In the genomic region with DNA sequence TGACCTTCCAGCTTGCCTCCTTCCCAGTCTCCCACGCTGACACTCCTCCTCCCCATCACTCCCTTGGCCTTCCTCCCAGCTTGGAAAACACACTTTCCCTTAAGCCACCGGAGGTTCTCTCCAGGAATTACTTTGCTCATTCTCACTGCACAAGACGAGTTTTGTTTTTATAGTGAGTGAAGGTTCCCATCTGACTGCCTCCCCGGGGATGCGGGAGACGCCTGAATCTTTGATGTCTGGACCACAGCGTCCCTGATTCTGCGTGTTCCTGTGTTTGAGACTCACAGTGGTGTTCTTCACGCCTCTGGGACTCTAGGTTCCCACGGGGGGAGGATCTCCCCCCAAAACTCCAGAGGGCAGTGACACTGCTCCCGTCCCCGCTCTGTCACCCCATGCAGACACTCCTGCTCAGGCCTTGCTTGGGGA, we compare ENCODE assay signal across 13 cellular contexts. TPM values are rescaled to one million over a fixed set of nuclear protein-coding genes. Genes with fewer than 3 reads are reported as not detected.
DNase-seq lines count a peak whose midpoint lies in the region; ATAC-seq, FAIRE-seq and TF ChIP-seq lines count a peak whose summit lies in the region.
"Had no signal": no experiment of that assay in that cellular context is flagged by ENCODE, and none has a peak within 500 bp of the region (broad histone marks: within the 10 kb centered on the region; RNA-seq: fewer than 3 reads in every experiment).

No MANE protein-coding gene starts in this region.

- H3K27me3 ChIP-seq in GM12878 (replicated peaks in 1 of 2; ENCODE audit: control insufficient read depth in 2 of 2, insufficient read depth in 2 of 2, low read length in 1 of 2) (no peaks in the 10 kb centered on the region), right cardiac atrium (ENCODE audit: control insufficient read depth, insufficient read depth) (no peaks in the 10 kb centered on the region)

- no peaks in the 10 kb centered on the region for H4K20me1 ChIP-seq in GM12878 (ENCODE audit: control insufficient read depth, insufficient read depth)

- TF ChIP-seq RAD21 in GM12878 (IDR thresholded peaks at IDR 0.05; ENCODE audit: insufficient read depth, low read depth, low read length) = no peak

- SMC1A ChIA-PET in GM12878 (lab: Charles Lee; ENCODE audit: uncharacterized antibody, unreplicated experiment) = interaction anchor here (0.8 to 2.2 kb wide), 5 partner anchors 8 to 103 kb away, joined by 3 to 12 read pairs (median 6); no protein-coding TSS in a partner anchor

- H3K36me3 ChIP-seq in GM12878 (ENCODE audit: control insufficient read depth in 2 of 2, insufficient read depth in 2 of 2, low read length in 1 of 2) = no peaks in the 10 kb centered on the region
- H3K36me3 ChIP-seq: thoracic aorta had no signal

- no peak for TF ChIP-seq CTCF in GM12878 (IDR thresholded peaks at IDR 0.05 in 2 of 3, conservative IDR thresholded peaks at IDR 0.05 in 1 of 3; ENCODE audit: control insufficient read depth in 2 of 3, extremely low read depth in 1 of 3, insufficient read depth in 1 of 3, low read depth in 3 of 3, low read length in 3 of 3)

- DNase-seq in Daoy (ENCODE audit: low read depth) (peak; percentile 44), GM12878 (ENCODE audit: low read depth, low spot score) (no peak), right cardiac atrium (peak; percentile 76 to 80 (median 78)), sciatic nerve (ENCODE audit: low spot score) (peak; percentile 65), epidermal melanocyte (ENCODE audit: insufficient read length, low spot score) (no peak)
- DNase-seq: NCI-H2227 treated with DMSO at 0.1 percent for 48 hours; stimulated activated CD4-positive, alpha-beta T cell treated with anti-CD3 and anti-CD28 coated beads, Interleukin-1b, Interleukin-23, amount 100 ng/mL, for 48 hours had no signal

- H3K9me3 ChIP-seq in GM12878 (replicated peaks; ENCODE audit: control insufficient read depth, insufficient read depth, low read length) = no peaks in the 10 kb centered on the region
- H3K9me3 ChIP-seq in right cardiac atrium (ENCODE audit: control insufficient read depth, low read length) = no peaks in the 10 kb centered on the region
- H3K9me3 ChIP-seq: thoracic aorta had no signal

- H3K4me3 ChIP-seq in GM12878 (no peak overlapping the region), right cardiac atrium (ENCODE audit: low read length) (no peak overlapping the region)
- H3K4me3 ChIP-seq: thoracic aorta had no signal

- no peak overlapping the region for H3K9ac ChIP-seq in GM12878 (ENCODE audit: control insufficient read depth, insufficient read depth, low read length)

- TF ChIP-seq EP300 in GM12878 (IDR thresholded peaks at IDR 0.05; ENCODE audit: borderline replicate concordance in 1 of 2, control insufficient read depth in 1 of 2, low read depth in 2 of 2, low read length in 2 of 2) = no peak

- BruUV-seq in GM12878 (replicated peaks; lab: Mats Ljungman, UMichigan) = no TSS peak

- H3K27ac ChIP-seq in GM12878 (ENCODE audit: control insufficient read depth, insufficient read depth) = peak overlapping the region; percentile 8; the same call in 1 of the 2 replicates
- peak overlapping the region; percentile 6 for H3K27ac ChIP-seq in right cardiac atrium (ENCODE audit: low read length)
- H3K27ac ChIP-seq: thoracic aorta, VCaP had no signal

- TF ChIP-seq POLR2A in GM12878 (IDR thresholded peaks at IDR 0.05; ENCODE audit: low read depth, low read length) = no peak

- in situ Hi-C loops in GM12878 (cut with MboI) = loop anchor here (10.0 to 25.0 kb wide), 2 partner anchors 61 to 1864 kb away; partner anchors contain the start of gene TTYH2

- no peak overlapping the region for H3K4me2 ChIP-seq in GM12878 (ENCODE audit: control insufficient read depth, insufficient read depth)

- no peak for ATAC-seq in GM12878
- peak; percentile 74 to 76 for ATAC-seq in right cardiac atrium
- peak; percentile 83 for ATAC-seq in sciatic nerve
- ATAC-seq in GM21529 (IDR thresholded peaks at IDR 0.05; ENCODE audit: unreplicated experiment) = no peak
- ATAC-seq in GM19324 (IDR thresholded peaks at IDR 0.05; ENCODE audit: low FRiP score, unreplicated experiment) = no peak
- ATAC-seq in HG03354 (IDR thresholded peaks at IDR 0.05; ENCODE audit: poor library complexity, severe bottlenecking, unreplicated experiment) = no peak

- RAD21 ChIA-PET in GM12878 (lab: Charles Lee; ENCODE audit: unreplicated experiment) = interaction anchor here (1.0 to 2.1 kb wide), 3 partner anchors 9 to 19 kb away, joined by 3 to 11 read pairs (median 6); no protein-coding TSS in a partner anchor

- CTCF ChIA-PET in GM12878 (lab: Yijun Ruan, JAX) = interaction anchor here (1.4 to 3.0 kb wide), 4 partner anchors 9 to 92 kb away, joined by 4 to 26 read pairs (median 12); partner anchors contain the start of gene GPR142

- WGBS in GM12878 (ENCODE audit: insufficient coverage, insufficient replicate concordance, low lambda C conversion rate, missing lambda C conversion rate) = 51% methylated on average over 12 of the region's 12 CpGs
- WGBS in right cardiac atrium = 33% methylated on average over 12 of the region's 12 CpGs

- peaks cover 32% of the 10 kb centered on the region for H3K4me1 ChIP-seq in GM12878 (ENCODE audit: control insufficient read depth, insufficient read depth, low read length)
- H3K4me1 ChIP-seq in right cardiac atrium (ENCODE audit: control insufficient read depth, insufficient read depth, low read length) = peaks cover 13% of the 10 kb centered on the region

- H2AFZ ChIP-seq in GM12878 (ENCODE audit: control insufficient read depth, low read depth, low read length) = no peak overlapping the region

- no peaks in the 10 kb centered on the region for H3K79me2 ChIP-seq in GM12878 (ENCODE audit: control insufficient read depth, insufficient read depth, low read length)

- intact Hi-C loops in GM12878 (cut with micrococcal nuclease; ENCODE audit: unreplicated experiment) = no loop called here
- intact Hi-C loops in right cardiac atrium (cut with DNase I) = no loop called here
- intact Hi-C loops in sciatic nerve (cut with DNase I) = no loop called here

- no peak for FAIRE-seq in GM12878 (lab: Jason Lieb, UNC)

- POLR2A ChIA-PET in GM12878 (lab: Charles Lee) = interaction anchor here (0.6 kb wide), 1 partner anchor 12 kb away, joined by 4 read pairs; no protein-coding TSS in a partner anchor

TF ChIP-seq in GM12878, 131 proteins besides CTCF, POLR2A, EP300 and RAD21 (continues in another document):
- TF ChIP-seq MEF2B (IDR thresholded peaks at IDR 0.05; ENCODE audit: partially characterized antibody, poor library complexity, severe bottlenecking) = peak; percentile 82
- TF ChIP-seq SREBF2 (IDR thresholded peaks at IDR 0.05; ENCODE audit: low read length) = no peak
- no peak for TF ChIP-seq BRCA1 (IDR thresholded peaks at IDR 0.05; ENCODE audit: low read depth, low read length)

RNA-seq across cellular contexts. Expression of gene DNAI2, which starts 2.0 kb away (rescaled TPM):
- not detected in 2 replicates for total RNA-seq in Daoy (2014; rRNA removed; shearing (Covaris generic))
- total RNA-seq in GM12878 (2013; cell fraction: nucleolus; rRNA removed) = 3.2 and 3.4 TPM in 2 replicates
- 0.06 TPM in 1 of 2 replicates, not detected in the other for total RNA-seq in GM12878 (2014; rRNA removed)
- 0.13 and 0.14 TPM in 2 replicates for total RNA-seq in GM12878 (2014; rRNA removed; fragmentation: Illumina TruSeq; extraction: Trizol)
- total RNA-seq in GM12878 (2021) = 0.15 and 0.21 TPM in 2 replicates
- 0.20 TPM for polyA plus RNA-seq in GM12878 (2011; ENCODE audit: low read depth)
- polyA plus RNA-seq in GM12878 (2011; rRNA removed) = 1.0 and 1.8 TPM in 2 replicates
- polyA plus RNA-seq in GM12878 (2011; cell fraction: cytosol; rRNA removed) = 0.90 and 1.6 TPM in 2 replicates
- polyA plus RNA-seq in GM12878 (2011; cell fraction: nucleus; rRNA removed) = 6.5 and 10.4 TPM in 2 replicates
- 0.08 and 0.44 TPM in 2 replicates for polyA plus RNA-seq in GM12878 (2012)
- polyA plus RNA-seq in GM12878 (2014; fragmentation: Illumina TruSeq; extraction: Trizol) = 0.10 TPM in 1 of 2 replicates, not detected in the other
- polyA plus RNA-seq in GM12878 (2014; fragmentation: Nextera tagmentation; extraction: Ambion mirVana) = under 1 TPM; 0.04 to 0.08 TPM
- 0.06 and 0.14 TPM in 2 replicates for polyA plus RNA-seq in GM12878 (2014; rRNA removed)
- polyA plus RNA-seq in GM12878 (2016; fragmentation: Nextera tagmentation; extraction: Ambion mirVana) = under 1 TPM; 0.13 to 0.19 TPM
- 0.73 and 0.93 TPM in 2 replicates for polyA minus RNA-seq in GM12878 (2011; rRNA and poly(A)+ RNA removed)
- 0.62 TPM in 1 of 2 replicates, not detected in the other for polyA minus RNA-seq in GM12878 (2011; cell fraction: cytosol; rRNA and poly(A)+ RNA removed)
- 1.5 and 2.1 TPM in 2 replicates for polyA minus RNA-seq in GM12878 (2011; cell fraction: nucleus; rRNA and poly(A)+ RNA removed)
- total RNA-seq in right cardiac atrium = under 1 TPM in 1 of 4 donors, not detected in 3; 0.33 TPM
- not detected for polyA plus RNA-seq in right cardiac atrium
- total RNA-seq in sciatic nerve = not detected
- total RNA-seq: myocyte, thoracic aorta had no signal

RNA-seq across cellular contexts. Expression of gene KIF19, which starts 50.0 kb away (rescaled TPM):
- total RNA-seq in Daoy (2014; rRNA removed; shearing (Covaris generic)) = 0.12 TPM in 1 of 2 replicates, not detected in the other
- total RNA-seq in GM12878 (2013; cell fraction: nucleolus; rRNA removed) = not detected in 2 replicates
- total RNA-seq in GM12878 (2014; rRNA removed) (0.06 TPM in 1 of 2 replicates, not detected in the other), GM12878 (2014; rRNA removed; fragmentation: Illumina TruSeq; extraction: Trizol) (not detected in 2 replicates), GM12878 (2021) (not detected in 2 replicates), right cardiac atrium (under 1 TPM; 0.14 to 0.38 (median 0.25) TPM), sciatic nerve (55.2 TPM)
- not detected for polyA plus RNA-seq in GM12878 (2011; ENCODE audit: low read depth)
- polyA plus RNA-seq in GM12878 (2011; rRNA removed) (0.07 TPM in 1 of 2 replicates, not detected in the other), GM12878 (2014; fragmentation: Illumina TruSeq; extraction: Trizol) (not detected in 2 replicates), GM12878 (2014; fragmentation: Nextera tagmentation; extraction: Ambion mirVana) (not detected), GM12878 (2014; rRNA removed) (0.03 TPM in 1 of 2 replicates, not detected in the other), GM12878 (2016; fragmentation: Nextera tagmentation; extraction: Ambion mirVana) (not detected), right cardiac atrium (0.88 TPM)
- 0.05 and 0.06 TPM in 2 replicates for polyA plus RNA-seq in GM12878 (2011; cell fraction: cytosol; rRNA removed)
- polyA plus RNA-seq in GM12878 (2011; cell fraction: nucleus; rRNA removed) = 0.15 and 0.24 TPM in 2 replicates
- polyA plus RNA-seq in GM12878 (2012) = 0.04 and 0.07 TPM in 2 replicates
- 0.15 TPM in 1 of 2 replicates, not detected in the other for polyA minus RNA-seq in GM12878 (2011; rRNA and poly(A)+ RNA removed)
- polyA minus RNA-seq in GM12878 (2011; cell fraction: cytosol; rRNA and poly(A)+ RNA removed) = not detected in 2 replicates
- 0.24 TPM in 1 of 2 replicates, not detected in the other for polyA minus RNA-seq in GM12878 (2011; cell fraction: nucleus; rRNA and poly(A)+ RNA removed)
- total RNA-seq: myocyte had no signal

Comparison
In these comparisons a context has a peak if more than half of its experiments do, and no peak if none do; other contexts are left out.
1. DNase-seq: peak in Daoy (single experiment), right cardiac atrium (3 of 3) and sciatic nerve (single experiment); none in GM12878 (single experiment) and epidermal melanocyte (single experiment).
2. ATAC-seq: peak in right cardiac atrium (2 of 2) and sciatic nerve (single experiment); none in GM12878 (single experiment), GM21529 (single experiment), GM19324 (single experiment) and HG03354 (single experiment).
3. RNA of gene KIF19, which starts 50.0 kb away (total RNA-seq): 55.2 TPM in sciatic nerve (single experiment); 0.14 to 0.38 TPM in right cardiac atrium, 0.06 TPM in GM12878 and 0.12 TPM in Daoy; every median in the first group is over 10 times any median in the second.